1 cellular context compared by ENCODE assay signal in genomic region chr1:3198371-3199287, GRCh38.
TF ChIP-seq lines count a peak whose summit lies in the region.

No MANE protein-coding gene starts in this region.

TF ChIP-seq in HepG2, 621 proteins besides CTCF, POLR2A, EP300 and RAD21:
- TF ChIP-seq ZNF414 (CRISPR knock-in tag; IDR thresholded peaks at IDR 0.05) (no peak), ASH2L (IDR thresholded peaks at IDR 0.05; ENCODE audit: insufficient read length, low read depth, low read length) (no peak), RFXANK (CRISPR knock-in tag; IDR thresholded peaks at IDR 0.05) (no peak), FOXK2 (IDR thresholded peaks at IDR 0.05) (no peak), ZNF615 (CRISPR knock-in tag; IDR thresholded peaks at IDR 0.05; ENCODE audit: borderline replicate concordance) (no peak), HMG20B (CRISPR knock-in tag; conservative IDR thresholded peaks at IDR 0.05) (no peak), SOX5 (CRISPR knock-in tag; IDR thresholded peaks at IDR 0.05; ENCODE audit: borderline replicate concordance) (no peak), ZNF333 (CRISPR knock-in tag; IDR thresholded peaks at IDR 0.05; ENCODE audit: borderline replicate concordance) (no peak), ZNF253 (CRISPR knock-in tag; IDR thresholded peaks at IDR 0.05; ENCODE audit: borderline replicate concordance) (no peak), GLI4 (CRISPR knock-in tag; IDR thresholded peaks at IDR 0.05; ENCODE audit: borderline replicate concordance) (no peak), ZNF318 (CRISPR knock-in tag; IDR thresholded peaks at IDR 0.05) (no peak), PLSCR1 (CRISPR knock-in tag; IDR thresholded peaks at IDR 0.05; ENCODE audit: borderline replicate concordance) (no peak), NR2F1 (CRISPR knock-in tag; IDR thresholded peaks at IDR 0.05) (no peak), ZBTB2 (CRISPR knock-in tag; IDR thresholded peaks at IDR 0.05; ENCODE audit: low read depth) (no peak), MAF1 (CRISPR knock-in tag; IDR thresholded peaks at IDR 0.05; ENCODE audit: borderline replicate concordance) (no peak), TEAD2 (CRISPR knock-in tag; IDR thresholded peaks at IDR 0.05) (no peak), ZNF282 (IDR thresholded peaks at IDR 0.05; ENCODE audit: partially characterized antibody) (no peak)
